ENCODE assay signal across 8 cellular contexts in genomic region chr20:3744806-3745685, GRCh38. TPM values are rescaled to one million over a fixed set of nuclear protein-coding genes. Genes with fewer than 3 reads are reported as not detected.
DNase-seq lines count a peak whose midpoint lies in the region; ATAC-seq and TF ChIP-seq lines count a peak whose summit lies in the region.

No MANE protein-coding gene starts in this region.

- DNase-seq in GM19240 (ENCODE audit: insufficient read length, low spot score) (peak; percentile 80), NCI-H748 (lab: John Stamatoyannopoulos, UW; ENCODE audit: unreplicated experiment) (peak; percentile 87), fibroblast of villous mesenchyme (ENCODE audit: low read depth) (peak; percentile 16), progenitor cell of endocrine pancreas (ENCODE audit: low spot score, unreplicated experiment) (no peak), midbrain (lab: John Stamatoyannopoulos, UW) (no peak), NCI-H1694 (lab: John Stamatoyannopoulos, UW) (no peak)
- peak; percentile 80 for DNase-seq in activated CD8-positive, alpha-beta memory T cell treated with anti-CD3 and anti-CD28 coated beads, Interleukin-2, amount 50 U/mL, for 48 hours

- no peak for ATAC-seq in GM18870 (IDR thresholded peaks at IDR 0.05; ENCODE audit: unreplicated experiment)

- H3K4me3 ChIP-seq in fibroblast of villous mesenchyme (ENCODE audit: low read depth, low read length), result no peak overlapping the region

- H3K4me3 Mint-ChIP-seq in progenitor cell of endocrine pancreas (ENCODE audit: low read depth), result peak overlapping the region; percentile 48

- H3K9me3 Mint-ChIP-seq in progenitor cell of endocrine pancreas (ENCODE audit: low read depth), result no peaks in the 10 kb centered on the region

- no peak overlapping the region for H3K27ac Mint-ChIP-seq in progenitor cell of endocrine pancreas

- peaks cover 63% of the 10 kb centered on the region for H3K27me3 Mint-ChIP-seq in progenitor cell of endocrine pancreas

- no peak for TF ChIP-seq CTCF in fibroblast of villous mesenchyme (IDR thresholded peaks at IDR 0.05; ENCODE audit: insufficient read depth, low read depth, low read length)
- no peak for TF ChIP-seq CTCF in progenitor cell of endocrine pancreas (IDR thresholded peaks at IDR 0.05; ENCODE audit: unreplicated experiment)

- peaks cover 2% of the 10 kb centered on the region for H3K4me1 Mint-ChIP-seq in progenitor cell of endocrine pancreas (ENCODE audit: low read depth)

- no peaks in the 10 kb centered on the region for H3K36me3 Mint-ChIP-seq in progenitor cell of endocrine pancreas (ENCODE audit: insufficient read depth)

RNA-seq across cellular contexts. Expression of gene HSPA12B, which starts 12.6 kb away (rescaled TPM):
- total RNA-seq in fibroblast of villous mesenchyme (under 0.01 TPM in 1 of 2 replicates, not detected in the other), progenitor cell of endocrine pancreas (not detected in 2 replicates)

RNA-seq across cellular contexts. Expression of gene ADISSP, which starts 22.5 kb away (rescaled TPM):
- 26.8 and 34.8 TPM in 2 replicates for total RNA-seq in fibroblast of villous mesenchyme
- total RNA-seq in progenitor cell of endocrine pancreas, result 18.9 and 20.2 TPM in 2 replicates

RNA-seq across cellular contexts. Expression of gene SIGLEC1, which starts 32.6 kb away (rescaled TPM):
- total RNA-seq in fibroblast of villous mesenchyme, result not detected in 2 replicates
- total RNA-seq in progenitor cell of endocrine pancreas, result not detected in 2 replicates

RNA-seq across cellular contexts. Expression of gene SPEF1, which starts 36.2 kb away (rescaled TPM):
- total RNA-seq in fibroblast of villous mesenchyme, result under 0.01 and 0.32 TPM in 2 replicates
- 1.7 and 1.9 TPM in 2 replicates for total RNA-seq in progenitor cell of endocrine pancreas

RNA-seq across cellular contexts. Expression of gene CENPB, which starts 41.5 kb away (rescaled TPM):
- total RNA-seq in fibroblast of villous mesenchyme, result 87.7 and 106 TPM in 2 replicates
- 49.6 and 53.8 TPM in 2 replicates for total RNA-seq in progenitor cell of endocrine pancreas

Comparison
In these comparisons a context has a peak if more than half of its experiments do, and no peak if none do; other contexts are left out.
1. DNase-seq: peak in GM19240 (single experiment), NCI-H748 (single experiment), activated CD8-positive, alpha-beta memory T cell treated with anti-CD3 and anti-CD28 coated beads, Interleukin-2, amount 50 U/mL, for 48 hours (single experiment) and fibroblast of villous mesenchyme (single experiment); none in progenitor cell of endocrine pancreas (single experiment), midbrain (single experiment) and NCI-H1694 (single experiment).